ENCODE assay signal across 10 cellular contexts in genomic region chr1:211739671-211740411, GRCh38.
DNase-seq lines count a peak whose midpoint lies in the region; ATAC-seq and TF ChIP-seq lines count a peak whose summit lies in the region.
"Had no signal": no experiment of that assay in that cellular context is flagged by ENCODE, and none has a peak within 500 bp of the region (broad histone marks: within the 10 kb centered on the region; RNA-seq: fewer than 3 reads in every experiment).

No MANE protein-coding gene starts in this region.

- 48 to 63% methylated on average over 6 of the region's 6 CpGs for WGBS in sigmoid colon, 2 donors

- no peak for TF ChIP-seq CTCF in sigmoid colon (IDR thresholded peaks at IDR 0.05)

- H3K9me3 ChIP-seq in KOPT-K1 (ENCODE audit: insufficient read depth, low read length, poor library complexity, severe bottlenecking), result no peaks in the 10 kb centered on the region
- no peaks in the 10 kb centered on the region for H3K9me3 ChIP-seq in sigmoid colon

- H3K36me3 Mint-ChIP-seq in immature natural killer cell, result peaks cover 0 to 3% (median 0%) of the 10 kb centered on the region in 3 donors

- H3K4me1 Mint-ChIP-seq in immature natural killer cell, result peaks cover 36 to 45% of the 10 kb centered on the region in 2 donors

- peak overlapping the region; percentile 59 to 90 (median 80) for H3K4me3 Mint-ChIP-seq in immature natural killer cell

- ATAC-seq in GM21576 (IDR thresholded peaks at IDR 0.05; ENCODE audit: unreplicated experiment), result peak; percentile 63

- no peak overlapping the region for H3K4me3 ChIP-seq in sigmoid colon

- H3K27ac ChIP-seq in KOPT-K1 (ENCODE audit: low read depth, low read length, poor library complexity, severe bottlenecking) (peak overlapping the region; percentile 74), sigmoid colon (no peak overlapping the region)

- DNase-seq in NOMO-1 treated with DMSO at 0.1 percent for 48 hours (lab: John Stamatoyannopoulos, UW; ENCODE audit: unreplicated experiment) (peak; percentile 17), NOMO-1 treated with dmso at 0.1 percent for 144 hours (lab: John Stamatoyannopoulos, UW; ENCODE audit: unreplicated experiment) (no peak), immature natural killer cell (peak; percentile 38 to 45 (median 43)), sigmoid colon (no peak), RKO (ENCODE audit: low spot score) (no peak), NCI-H1092 (lab: John Stamatoyannopoulos, UW) (no peak)
- DNase-seq: Right ventricle myocardium superior; stimulated activated naive CD4-positive, alpha-beta T cell treated with Interleukin-2 at 50 U/mL for 16 hours had no signal

- H3K27me3 Mint-ChIP-seq in immature natural killer cell (ENCODE audit: low read depth in 3 of 3), result no peaks in the 10 kb centered on the region

- TF ChIP-seq POLR2A in sigmoid colon (IDR thresholded peaks at IDR 0.05), result no peak

- H3K4me1 ChIP-seq in sigmoid colon, result peaks cover 0 to 4% (median 0%) of the 10 kb centered on the region in 4 donors

- H3K27ac Mint-ChIP-seq in immature natural killer cell, result peak overlapping the region; percentile 43 to 92 (median 80)

- no peaks in the 10 kb centered on the region for H3K36me3 ChIP-seq in KOPT-K1 (ENCODE audit: insufficient read depth, low read length)
- no peaks in the 10 kb centered on the region for H3K36me3 ChIP-seq in sigmoid colon

- TF ChIP-seq EP300 in sigmoid colon (IDR thresholded peaks at IDR 0.05), result no peak

- H3K27me3 ChIP-seq in sigmoid colon, result no peaks in the 10 kb centered on the region

- H3K9me3 Mint-ChIP-seq in immature natural killer cell, result no peaks in the 10 kb centered on the region

- intact Hi-C loops in sigmoid colon (cut with DNase I), result no loop called here

Comparison
In these comparisons a context has a peak if more than half of its experiments do, and no peak if none do; other contexts are left out.
1. DNase-seq: peak in NOMO-1 treated with DMSO at 0.1 percent for 48 hours (single experiment) and immature natural killer cell (3 of 3); none in NOMO-1 treated with dmso at 0.1 percent for 144 hours (single experiment), sigmoid colon (single experiment), RKO (single experiment) and NCI-H1092 (single experiment).